ENCODE assay signal across 6 cellular contexts in the genomic region with DNA sequence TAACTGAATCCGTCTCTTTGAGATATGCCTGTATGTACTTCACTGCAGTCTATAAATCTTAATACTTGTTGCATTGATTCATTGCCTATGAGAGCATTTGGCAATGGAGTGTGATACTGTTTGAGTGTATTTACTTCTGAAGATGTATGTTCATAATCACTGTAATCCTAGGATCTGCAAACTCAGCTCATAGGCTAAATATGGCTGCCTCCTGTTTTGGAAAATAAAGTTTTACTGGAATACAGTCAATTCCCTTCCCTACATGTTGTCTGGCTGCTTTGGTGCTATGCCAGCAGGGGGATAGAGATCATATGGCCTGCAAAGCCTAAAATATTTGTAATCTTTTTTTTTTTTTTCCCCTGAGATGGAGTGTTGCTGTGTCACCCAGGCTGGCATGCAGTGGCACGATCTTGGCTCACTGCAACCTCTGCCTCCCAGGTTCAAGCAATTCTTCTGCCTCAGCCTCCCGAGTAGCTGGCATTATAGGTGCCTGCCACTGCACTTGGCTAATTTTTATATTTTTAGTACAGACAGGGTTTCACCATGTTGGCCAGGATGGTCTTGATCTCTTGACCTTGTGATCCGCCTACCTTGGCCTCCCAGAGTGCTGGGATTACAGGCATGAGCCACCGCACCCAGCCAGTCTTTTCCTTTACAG. TPM values are rescaled to one million over a fixed set of nuclear protein-coding genes. Genes with fewer than 3 reads are reported as not detected.
A peak's percentile ranks its signal among the peaks of the same experiment; 100 is the strongest.
DNase-seq lines count a peak whose midpoint lies in the region; ATAC-seq, FAIRE-seq and TF ChIP-seq lines count a peak whose summit lies in the region.
"Not testable (repeated sequence)": the region's sequence is repeated elsewhere in the genome, so short reads cannot be mapped to it uniquely, and the experiment has no call there.

No MANE protein-coding gene starts in this region.

- H2BK120ac ChIP-seq in IMR-90 (ENCODE audit: low read depth, low read length): not testable (repeated sequence)

- not testable (repeated sequence) for H3K4me1 Mint-ChIP-seq in stimulated activated effector memory CD8-positive, alpha-beta T cell treated with anti-CD3 and anti-CD28 coated beads, Interleukin-12 subunit alpha, Interleukin-12 subunit beta, amount 100 ng/mL, for 72 hours

- H2AK9ac ChIP-seq in IMR-90 (replicated peaks; ENCODE audit: low read depth, low read length, poor library complexity): not testable (repeated sequence)

- H3K4me2 ChIP-seq in IMR-90 (ENCODE audit: low read depth, low read length); hepatocyte: not testable (repeated sequence)

- not testable (repeated sequence) for BruUV-seq in IMR-90 (replicated peaks; lab: Mats Ljungman, UMichigan)

- H3K56ac ChIP-seq in IMR-90 (ENCODE audit: extremely low read depth, insufficient read depth, low read length): not testable (repeated sequence)

- H2BK5ac ChIP-seq in IMR-90 (ENCODE audit: low read depth, low read length, poor library complexity, severe bottlenecking): peak overlapping the region; percentile 28

- intact Hi-C loops in IMR-90 (cut with micrococcal nuclease): not testable (repeated sequence)

- CTCF ChIA-PET in IMR-90 (lab: Yijun Ruan, JAX): interaction anchor here (1.0 kb wide), 1 partner anchor 8 kb away, joined by 3 read pairs; no protein-coding TSS in a partner anchor

- H2BK15ac ChIP-seq in IMR-90 (ENCODE audit: low read depth, low read length): not testable (repeated sequence)

- not testable (repeated sequence) for H3K23ac ChIP-seq in IMR-90 (ENCODE audit: low read depth, low read length)

- not testable (repeated sequence) for H2AFZ ChIP-seq in IMR-90 (replicated peaks; ENCODE audit: low read length, poor library complexity); hepatocyte

- not testable (repeated sequence) for H4K91ac ChIP-seq in IMR-90 (ENCODE audit: insufficient read depth, low read depth, low read length)

- H3K27me3 ChIP-seq in IMR-90 (ENCODE audit: control insufficient read depth, insufficient read depth, low read length); bronchial epithelial cell (ENCODE audit: control insufficient read depth, insufficient read depth, low read length); hepatocyte: not testable (repeated sequence)

- H3K4me3 ChIP-seq in IMR-90 (ENCODE audit: insufficient read depth, low read depth, low read length); bronchial epithelial cell (ENCODE audit: low read depth, low read length); hepatocyte; retinal pigment epithelial cell (ENCODE audit: low read length): not testable (repeated sequence)

- H3K79me1 ChIP-seq in IMR-90 (ENCODE audit: low read depth in 1 of 2, low read length in 2 of 2): not testable (repeated sequence)

- FAIRE-seq in bronchial epithelial cell (lab: Jason Lieb, UNC): not testable (repeated sequence)

- H3K14ac ChIP-seq in IMR-90 (replicated peaks; ENCODE audit: low read depth, low read length): not testable (repeated sequence)

- in situ Hi-C loops in IMR-90 (cut with MboI; ENCODE audit: low sequenced_read_pairs): not testable (repeated sequence)

- TF ChIP-seq RAD21 in IMR-90 (IDR thresholded peaks at IDR 0.05; ENCODE audit: low read length): not testable (repeated sequence)

- not testable (repeated sequence) for H3K9me3 Mint-ChIP-seq in stimulated activated effector memory CD8-positive, alpha-beta T cell treated with anti-CD3 and anti-CD28 coated beads, Interleukin-12 subunit alpha, Interleukin-12 subunit beta, amount 100 ng/mL, for 72 hours

- H3K27ac Mint-ChIP-seq in stimulated activated effector memory CD8-positive, alpha-beta T cell treated with anti-CD3 and anti-CD28 coated beads, Interleukin-12 subunit alpha, Interleukin-12 subunit beta, amount 100 ng/mL, for 72 hours: peak overlapping the region; percentile 36

- H3K18ac ChIP-seq in IMR-90 (ENCODE audit: low read depth, low read length): not testable (repeated sequence)

- TF ChIP-seq CTCF in IMR-90 (conservative IDR thresholded peaks at IDR 0.05; ENCODE audit: low read depth, low read length); bronchial epithelial cell (IDR thresholded peaks at IDR 0.05; ENCODE audit: insufficient read depth, low read length, severe bottlenecking); hepatocyte (IDR thresholded peaks at IDR 0.05; ENCODE audit: poor library complexity): not testable (repeated sequence)
- TF ChIP-seq CTCF in retinal pigment epithelial cell (conservative IDR thresholded peaks at IDR 0.05; ENCODE audit: low read depth, low read length): peak; percentile 8

- not testable (repeated sequence) for H2BK20ac ChIP-seq in IMR-90 (ENCODE audit: low read depth, low read length)

- not testable (repeated sequence) for ATAC-seq in IMR-90 (ENCODE audit: low read depth); stimulated activated effector memory CD8-positive, alpha-beta T cell treated with anti-CD3 and anti-CD28 coated beads, Interleukin-12 subunit alpha, Interleukin-12 subunit beta, amount 100 ng/mL, for 72 hours

- H3K4ac ChIP-seq in IMR-90 (ENCODE audit: low read depth, low read length): not testable (repeated sequence)

- peaks cover 23% of the 10 kb centered on the region for H3K36me3 ChIP-seq in IMR-90 (ENCODE audit: control insufficient read depth, insufficient read depth, low read length)
- not testable (repeated sequence) for H3K36me3 ChIP-seq in bronchial epithelial cell (ENCODE audit: control insufficient read depth, insufficient read depth, low read length); hepatocyte (replicated peaks; ENCODE audit: insufficient read depth, low read depth)

- not testable (repeated sequence) for TF ChIP-seq POLR2A in IMR-90 (IDR thresholded peaks at IDR 0.05; ENCODE audit: low read depth, low read length)

- no CpG with 5 or more reads among the region's 5 CpGs for WGBS in IMR-90 (ENCODE audit: extremely low coverage in 2 of 2, insufficient read length in 1 of 2), 2 experiments
- 77% methylated on average over 5 of the region's 5 CpGs for WGBS in hepatocyte (ENCODE audit: low lambda C conversion rate, missing lambda C conversion rate)

- H3K36me3 Mint-ChIP-seq in stimulated activated effector memory CD8-positive, alpha-beta T cell treated with anti-CD3 and anti-CD28 coated beads, Interleukin-12 subunit alpha, Interleukin-12 subunit beta, amount 100 ng/mL, for 72 hours: peaks cover 100% of the 10 kb centered on the region

- not testable (repeated sequence) for H3K9me3 ChIP-seq in IMR-90 (ENCODE audit: control insufficient read depth, insufficient read depth, low read length); hepatocyte (ENCODE audit: low read depth)

- H4K20me1 ChIP-seq in IMR-90 (ENCODE audit: insufficient read depth, low read length); hepatocyte (ENCODE audit: insufficient read depth, poor library complexity, severe bottlenecking): not testable (repeated sequence)

- not testable (repeated sequence) for H3K4me3 Mint-ChIP-seq in stimulated activated effector memory CD8-positive, alpha-beta T cell treated with anti-CD3 and anti-CD28 coated beads, Interleukin-12 subunit alpha, Interleukin-12 subunit beta, amount 100 ng/mL, for 72 hours

- H3K27ac ChIP-seq in IMR-90 (ENCODE audit: insufficient read depth, low read length): peak overlapping the region; percentile 62; the same call in 1 of the 2 replicates
- peak overlapping the region; percentile 45 for H3K27ac ChIP-seq in hepatocyte

- H4K8ac ChIP-seq in IMR-90 (ENCODE audit: low read depth in 2 of 2, low read length in 2 of 2): not testable (repeated sequence)

- H3K79me2 ChIP-seq in hepatocyte: not testable (repeated sequence)

- H3K9ac ChIP-seq in IMR-90 (ENCODE audit: low read depth, low read length): not testable (repeated sequence)

- dilution Hi-C loops in IMR-90 (cut with HindIII; ENCODE audit: low sequenced_read_pairs, unreplicated experiment): not testable (repeated sequence)

- not testable (repeated sequence) for H4K5ac ChIP-seq in IMR-90 (ENCODE audit: low read depth, low read length)

- DNase-seq in IMR-90 (peak; percentile 1), NCI-H1694 treated with DMSO at 0.1 percent for 48 hours (lab: John Stamatoyannopoulos, UW) (peak; percentile 8), bronchial epithelial cell (ENCODE audit: low read depth) (peak; percentile 3), hepatocyte (ENCODE audit: low spot score) (peak; percentile 32), retinal pigment epithelial cell (ENCODE audit: low read depth) (peak; percentile 43)
- not testable (repeated sequence) for DNase-seq in stimulated activated effector memory CD8-positive, alpha-beta T cell treated with anti-CD3 and anti-CD28 coated beads, Interleukin-12 subunit alpha, Interleukin-12 subunit beta, amount 100 ng/mL, for 72 hours (ENCODE audit: low spot score in 2 of 2)

- not testable (repeated sequence) for H3K4me1 ChIP-seq in IMR-90 (ENCODE audit: control insufficient read depth, insufficient read depth, low read length); hepatocyte (ENCODE audit: insufficient read depth)

- H3K9me1 ChIP-seq in IMR-90 (ENCODE audit: insufficient read depth, low read length): not testable (repeated sequence)

- not testable (repeated sequence) for H3K9me2 ChIP-seq in hepatocyte (replicated peaks; ENCODE audit: insufficient read depth)

- POLR2A ChIA-PET in IMR-90 (lab: Charles Lee; ENCODE audit: unreplicated experiment): not testable (repeated sequence)

- not testable (repeated sequence) for H2AK5ac ChIP-seq in IMR-90 (ENCODE audit: low read depth, low read length)

RNA-seq across cellular contexts. Expression of a gene that starts 30.5 kb away (rescaled TPM):
- 29.4 and 58.3 TPM in 2 replicates for total RNA-seq in IMR-90 (2012; rRNA removed)
- polyA plus RNA-seq in IMR-90 (2012; rRNA removed): 20.8 and 24.8 TPM in 2 replicates
- polyA plus RNA-seq in IMR-90 (2012; cell fraction: cytosol; rRNA removed): 1.1 and 2.4 TPM in 2 replicates
- polyA plus RNA-seq in IMR-90 (2012; cell fraction: nucleus; rRNA removed; ENCODE audit: low replicate concordance): 4.6 and 45.9 TPM in 2 replicates
- total RNA-seq in bronchial epithelial cell: 40.8 and 47.6 TPM in 2 replicates
- total RNA-seq in hepatocyte: 71.4 and 86.1 TPM in 2 replicates
- 41.5 and 45.7 TPM in 2 replicates for polyA plus RNA-seq in hepatocyte
